Comparison of ENCODE assay signal across 1 cellular context in the genomic region with DNA sequence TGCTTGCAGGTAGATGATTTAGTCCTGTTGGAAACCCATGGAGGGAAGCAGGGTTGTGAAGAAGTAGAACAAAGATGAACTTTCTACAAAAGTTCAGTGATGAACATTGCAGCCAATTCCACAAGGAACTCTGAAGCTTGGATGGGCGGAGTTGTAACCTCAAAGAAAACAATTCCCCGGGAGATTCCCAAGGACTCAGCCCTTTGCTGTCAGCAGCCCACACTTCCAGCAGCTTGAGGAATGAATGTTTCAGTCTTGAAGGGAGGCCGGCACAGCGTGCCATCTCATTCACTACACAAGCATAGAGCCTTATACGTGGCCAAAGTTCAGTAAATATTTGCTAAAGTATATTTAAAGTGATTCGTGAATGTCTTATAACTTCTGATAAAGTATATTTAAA.
TF ChIP-seq lines count a peak whose summit lies in the region.

No MANE protein-coding gene starts in this region.

TF ChIP-seq in H1, 55 proteins besides CTCF, POLR2A, EP300 and RAD21:
- no peak for TF ChIP-seq ZNF274 (IDR thresholded peaks at IDR 0.05; ENCODE audit: borderline replicate concordance, extremely low read depth, low read length)
- no peak for TF ChIP-seq HDAC6 (IDR thresholded peaks at IDR 0.05; ENCODE audit: low read depth, low read length)
- no peak for TF ChIP-seq RFX5 (IDR thresholded peaks at IDR 0.05; ENCODE audit: borderline replicate concordance, low read depth, low read length)
- TF ChIP-seq SP1 (IDR thresholded peaks at IDR 0.05; ENCODE audit: low read depth, low read length), result no peak
- TF ChIP-seq CBX5 (IDR thresholded peaks at IDR 0.05; ENCODE audit: low read depth, low read length), result no peak
- TF ChIP-seq HDAC2 (IDR thresholded peaks at IDR 0.05; ENCODE audit: borderline replicate concordance in 1 of 2, low read depth in 2 of 2, low read length in 2 of 2), result no peak
- no peak for TF ChIP-seq MAFK (IDR thresholded peaks at IDR 0.05; ENCODE audit: low read depth, low read length)
- TF ChIP-seq RNF2 (IDR thresholded peaks at IDR 0.05; ENCODE audit: borderline replicate concordance, low read depth, low read length, missing control alignments, poor library complexity, severe bottlenecking), result no peak
- TF ChIP-seq, protein P1, sequence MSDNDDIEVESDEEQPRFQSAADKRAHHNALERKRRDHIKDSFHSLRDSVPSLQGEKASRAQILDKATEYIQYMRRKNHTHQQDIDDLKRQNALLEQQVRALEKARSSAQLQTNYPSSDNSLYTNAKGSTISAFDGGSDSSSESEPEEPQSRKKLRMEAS (IDR thresholded peaks at IDR 0.05), result no peak
- no peak for TF ChIP-seq EGR1 (IDR thresholded peaks at IDR 0.05; ENCODE audit: borderline replicate concordance, low read depth, low read length)
- TF ChIP-seq, protein P2, sequence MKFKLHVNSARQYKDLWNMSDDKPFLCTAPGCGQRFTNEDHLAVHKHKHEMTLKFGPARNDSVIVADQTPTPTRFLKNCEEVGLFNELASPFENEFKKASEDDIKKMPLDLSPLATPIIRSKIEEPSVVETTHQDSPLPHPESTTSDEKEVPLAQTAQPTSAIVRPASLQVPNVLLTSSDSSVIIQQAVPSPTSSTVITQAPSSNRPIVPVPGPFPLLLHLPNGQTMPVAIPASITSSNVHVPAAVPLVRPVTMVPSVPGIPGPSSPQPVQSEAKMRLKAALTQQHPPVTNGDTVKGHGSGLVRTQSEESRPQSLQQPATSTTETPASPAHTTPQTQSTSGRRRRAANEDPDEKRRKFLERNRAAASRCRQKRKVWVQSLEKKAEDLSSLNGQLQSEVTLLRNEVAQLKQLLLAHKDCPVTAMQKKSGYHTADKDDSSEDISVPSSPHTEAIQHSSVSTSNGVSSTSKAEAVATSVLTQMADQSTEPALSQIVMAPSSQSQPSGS (IDR thresholded peaks at IDR 0.05; ENCODE audit: low read length), result no peak
